2 cellular contexts compared by ENCODE assay signal in genomic region chr1:224138198-224138597, GRCh38.
TF ChIP-seq lines count a peak whose summit lies in the region.

No MANE protein-coding gene starts in this region.

TF ChIP-seq in liver, 16 proteins besides CTCF, POLR2A, EP300 and RAD21 (continued from another document):
- TF ChIP-seq FOXA1 (IDR thresholded peaks at IDR 0.05) = peak; percentile 30
- peak; percentile 24 for TF ChIP-seq YY1 (IDR thresholded peaks at IDR 0.05)
- peak; percentile 35 for TF ChIP-seq MAX (IDR thresholded peaks at IDR 0.05)
- no peak for TF ChIP-seq ATF3 (IDR thresholded peaks at IDR 0.05)
- peak; percentile 8 to 15 for TF ChIP-seq JUND (IDR thresholded peaks at IDR 0.05)
- peak; percentile 18 for TF ChIP-seq ZBTB33 (IDR thresholded peaks at IDR 0.05)
- peak; percentile 49 for TF ChIP-seq SP1 (IDR thresholded peaks at IDR 0.05)
- peak; percentile 62 to 65 for TF ChIP-seq HNF4A (conservative IDR thresholded peaks at IDR 0.05)
- peak; percentile 56 to 66 for TF ChIP-seq RXRA (IDR thresholded peaks at IDR 0.05)
- peak; percentile 76 for TF ChIP-seq FOXA2 (IDR thresholded peaks at IDR 0.05)
TF ChIP-seq in liver: peak in this region for 9.

TF ChIP-seq in HepG2, 621 proteins besides CTCF, POLR2A, EP300 and RAD21 (continued from another document):
- TF ChIP-seq ZNF646 (CRISPR knock-in tag; IDR thresholded peaks at IDR 0.05) (no peak), ZMYM4 (CRISPR knock-in tag; IDR thresholded peaks at IDR 0.05) (no peak), ATM (IDR thresholded peaks at IDR 0.05; ENCODE audit: borderline replicate concordance) (no peak), RNF219 (CRISPR knock-in tag; IDR thresholded peaks at IDR 0.05) (no peak), ZBED4 (CRISPR knock-in tag; IDR thresholded peaks at IDR 0.05; ENCODE audit: borderline replicate concordance) (no peak), CREM (IDR thresholded peaks at IDR 0.05) (no peak), CREM (CRISPR knock-in tag; IDR thresholded peaks at IDR 0.05) (no peak)
TF ChIP-seq in HepG2: peak in this region for 0.
